13 cellular contexts compared by ENCODE assay signal in the genomic region with DNA sequence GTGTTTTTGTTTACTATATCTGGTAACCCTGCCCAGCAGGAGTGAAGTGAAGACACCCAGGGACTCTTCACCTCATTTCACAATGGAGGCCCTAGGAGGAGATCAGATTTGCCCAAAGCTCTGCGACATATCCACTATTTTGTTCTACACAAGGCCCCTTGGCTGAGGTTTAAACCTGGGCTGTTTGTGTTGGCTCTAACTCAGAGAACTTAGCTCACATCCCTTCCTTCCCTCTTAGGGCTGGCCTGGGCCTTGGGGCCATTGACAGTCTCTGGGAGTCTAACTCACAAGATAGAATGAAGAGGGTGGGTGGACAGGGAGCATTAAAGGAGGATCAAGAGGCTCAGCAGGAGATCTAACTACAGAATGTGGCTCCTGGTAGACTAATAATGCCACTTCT. TPM values are rescaled to one million over a fixed set of nuclear protein-coding genes. Genes with fewer than 3 reads are reported as not detected.
DNase-seq lines count a peak whose midpoint lies in the region; ATAC-seq and TF ChIP-seq lines count a peak whose summit lies in the region.
"Had no signal": no experiment of that assay in that cellular context is flagged by ENCODE, and none has a peak within 500 bp of the region (broad histone marks: within the 10 kb centered on the region; RNA-seq: fewer than 3 reads in every experiment).

No MANE protein-coding gene starts in this region.

- H2AK5ac ChIP-seq in mesendoderm (ENCODE audit: low read length) = no peak overlapping the region

- no peak overlapping the region for H3K4me3 Mint-ChIP-seq in CD8-positive, alpha-beta memory T cell
- H3K4me3 Mint-ChIP-seq: activated B cell treated with CpG ODN at 0.5 μM for 24 hours had no signal

- no peak overlapping the region for H2BK5ac ChIP-seq in mesendoderm (ENCODE audit: low read length)

- peaks cover 5 to 11% of the 10 kb centered on the region in 2 donors for H3K27me3 Mint-ChIP-seq in CD8-positive, alpha-beta memory T cell

- H3K79me1 ChIP-seq in mesendoderm (ENCODE audit: low read length) = no peaks in the 10 kb centered on the region

- no peak for ATAC-seq in thoracic aorta (ENCODE audit: insufficient number of reproducible peaks, low FRiP score, low read depth)
- no peak for ATAC-seq in HG02642 (IDR thresholded peaks at IDR 0.05; ENCODE audit: poor library complexity, unreplicated experiment)

- H3K23ac ChIP-seq in mesendoderm (ENCODE audit: low read length) = no peak overlapping the region

- H3K4me2 ChIP-seq in OCI-LY3 (ENCODE audit: low read length) = no peak overlapping the region
- no peak overlapping the region for H3K4me2 ChIP-seq in mesendoderm (ENCODE audit: low read length)

- H3K4me3 ChIP-seq in OCI-LY3 (ENCODE audit: low read length) (no peak overlapping the region), mesendoderm (ENCODE audit: low read length) (no peak overlapping the region), thoracic aorta (no peak overlapping the region)
- H3K4me3 ChIP-seq in CD8-positive, alpha-beta memory T cell (ENCODE audit: low read length) = no peak overlapping the region

- H3K9me3 ChIP-seq in OCI-LY3 (ENCODE audit: insufficient read depth, low read length) = no peaks in the 10 kb centered on the region
- no peaks in the 10 kb centered on the region for H3K9me3 ChIP-seq in thoracic aorta
- H3K9me3 ChIP-seq in CD8-positive, alpha-beta memory T cell (ENCODE audit: low read length) = no peaks in the 10 kb centered on the region
- H3K9me3 ChIP-seq: Caco-2 had no signal

- CTCF ChIA-PET in CD8-positive, alpha-beta memory T cell (lab: Charles Lee) = no interaction called here

- H3K4me1 ChIP-seq in OCI-LY3 (ENCODE audit: low read length) (no peaks in the 10 kb centered on the region), mesendoderm (ENCODE audit: control insufficient read depth, low read depth, low read length) (no peaks in the 10 kb centered on the region), thoracic aorta (ENCODE audit: control insufficient read depth in 1 of 2, low read depth in 2 of 2) (peaks cover 4 to 16% of the 10 kb centered on the region in 2 donors)
- no peaks in the 10 kb centered on the region for H3K4me1 ChIP-seq in CD8-positive, alpha-beta memory T cell (ENCODE audit: insufficient read depth, low read length)
- H3K4me1 ChIP-seq: Caco-2, foreskin keratinocyte had no signal

- DNase-seq in epidermal melanocyte (ENCODE audit: insufficient read length, low spot score) (peak; percentile 3), mesendoderm (no peak), thoracic aorta (ENCODE audit: low spot score) (no peak)
- DNase-seq in stimulated activated CD4-positive, alpha-beta T cell treated with anti-CD3 and anti-CD28 coated beads, Interleukin-2, amount 100 ng/mL, for 48 hours = no peak
- no peak for DNase-seq in activated CD8-positive, alpha-beta memory T cell treated with anti-CD3 and anti-CD28 coated beads for 24 hours
- no peak for DNase-seq in CD8-positive, alpha-beta memory T cell
- DNase-seq: activated B cell treated with CpG ODN at 0.5 μM for 24 hours had no signal

- H4K8ac ChIP-seq in mesendoderm (ENCODE audit: low read depth, low read length) = no peak overlapping the region

- H3K27ac Mint-ChIP-seq in CD8-positive, alpha-beta memory T cell = no peak overlapping the region
- H3K27ac Mint-ChIP-seq: activated B cell treated with CpG ODN at 0.5 μM for 24 hours had no signal

- POLR2A ChIA-PET in CD8-positive, alpha-beta memory T cell (lab: Charles Lee) = no interaction called here

- no peak overlapping the region for H3K27ac ChIP-seq in OCI-LY3 (ENCODE audit: low read length)
- H3K27ac ChIP-seq in mesendoderm (ENCODE audit: low read depth, low read length) = no peak overlapping the region
- H3K27ac ChIP-seq in thoracic aorta = peak overlapping the region; percentile 65 to 74
- no peak overlapping the region for H3K27ac ChIP-seq in CD8-positive, alpha-beta memory T cell (ENCODE audit: low read depth, low read length)
- H3K27ac ChIP-seq: foreskin keratinocyte had no signal

- H3K18ac ChIP-seq in mesendoderm (ENCODE audit: low read length) = no peak overlapping the region

- H3K79me2 ChIP-seq in OCI-LY3 (ENCODE audit: low read length) (no peaks in the 10 kb centered on the region), mesendoderm (ENCODE audit: control insufficient read depth, insufficient read depth, low read length) (no peaks in the 10 kb centered on the region)

- no peak overlapping the region for H4K5ac ChIP-seq in mesendoderm (ENCODE audit: low read length)

- no peaks in the 10 kb centered on the region for H3K4me1 Mint-ChIP-seq in CD8-positive, alpha-beta memory T cell

- no peak overlapping the region for H2BK15ac ChIP-seq in mesendoderm (replicated peaks; ENCODE audit: low read depth)

- H3K56ac ChIP-seq in mesendoderm (ENCODE audit: low read length) = peak overlapping the region; percentile 7

- H3K9me3 Mint-ChIP-seq in CD8-positive, alpha-beta memory T cell = peaks cover 0 to 8% (median 0%) of the 10 kb centered on the region in 5 donors

- no peak for TF ChIP-seq CTCF in OCI-LY3 (IDR thresholded peaks at IDR 0.05; ENCODE audit: low read depth, low read length)
- TF ChIP-seq CTCF in thoracic aorta (IDR thresholded peaks at IDR 0.05) = no peak

- H3K27me3 ChIP-seq in OCI-LY3 (ENCODE audit: low read depth, low read length) (peaks cover 4% of the 10 kb centered on the region; the same call in 1 of the 2 replicates), mesendoderm (ENCODE audit: insufficient read depth, low read length, poor library complexity) (no peaks in the 10 kb centered on the region), thoracic aorta (replicated peaks; ENCODE audit: insufficient read depth) (no peaks in the 10 kb centered on the region)
- no peaks in the 10 kb centered on the region for H3K27me3 ChIP-seq in CD8-positive, alpha-beta memory T cell (ENCODE audit: insufficient read depth, low read length, poor library complexity, severe bottlenecking)
- H3K27me3 ChIP-seq: foreskin keratinocyte had no signal

- no peak overlapping the region for H2BK120ac ChIP-seq in mesendoderm (ENCODE audit: low read depth, low read length)

- H4K20me1 ChIP-seq in OCI-LY3 (ENCODE audit: insufficient read depth, low read length) = no peaks in the 10 kb centered on the region

- no peaks in the 10 kb centered on the region for H3K36me3 Mint-ChIP-seq in CD8-positive, alpha-beta memory T cell

- no CpG with 5 or more reads among the region's 1 CpG for WGBS in mesendoderm (ENCODE audit: extremely low coverage, insufficient coverage, low lambda C conversion rate)

- H3K4ac ChIP-seq in mesendoderm (ENCODE audit: low read depth, low read length) = no peak overlapping the region

- H3K9ac ChIP-seq in OCI-LY3 (ENCODE audit: low read length) = no peak overlapping the region
- H3K9ac ChIP-seq in mesendoderm (ENCODE audit: low read length) = no peak overlapping the region

- peak overlapping the region; percentile 91 for H2AFZ ChIP-seq in OCI-LY3 (ENCODE audit: low read depth, low read length)

- H3K36me3 ChIP-seq in OCI-LY3 (replicated peaks; ENCODE audit: low read depth, low read length) = no peaks in the 10 kb centered on the region
- no peaks in the 10 kb centered on the region for H3K36me3 ChIP-seq in mesendoderm (ENCODE audit: control insufficient read depth, insufficient read depth, low read length)
- H3K36me3 ChIP-seq in thoracic aorta = no peaks in the 10 kb centered on the region
- H3K36me3 ChIP-seq in CD8-positive, alpha-beta memory T cell (ENCODE audit: insufficient read depth, low read length) = no peaks in the 10 kb centered on the region

RNA-seq across cellular contexts. Expression of gene PLA2G3, which starts 8.2 kb away (rescaled TPM):
- 10.6 TPM for polyA plus RNA-seq in mesendoderm (2013, experiment 1 of 2)
- 11.4 TPM for polyA plus RNA-seq in mesendoderm (2013, experiment 2 of 2)
- not detected for total RNA-seq in thoracic aorta
- not detected for total RNA-seq in CD8-positive, alpha-beta memory T cell
- not detected for polyA plus RNA-seq in CD8-positive, alpha-beta memory T cell
- total RNA-seq: activated B cell treated with CpG ODN at 0.5 μM for 24 hours, Caco-2, LHCN-M2, renal cortical epithelial cell had no signal

RNA-seq across cellular contexts. Expression of gene RNF185, which starts 11.5 kb away (rescaled TPM):
- polyA plus RNA-seq in mesendoderm (2013, experiment 1 of 2) = 15.3 TPM
- polyA plus RNA-seq in mesendoderm (2013, experiment 2 of 2) = 14.5 TPM
- total RNA-seq in thoracic aorta = 10 to 100 TPM; 31.3 to 40.2 TPM
- 10 to 100 TPM; 28.1 to 30.5 TPM for total RNA-seq in CD8-positive, alpha-beta memory T cell
- polyA plus RNA-seq in CD8-positive, alpha-beta memory T cell = 23.7 TPM

RNA-seq across cellular contexts. Expression of gene INPP5J, which starts 25.8 kb away (rescaled TPM):
- 4.2 TPM for polyA plus RNA-seq in mesendoderm (2013, experiment 1 of 2)
- 4.1 TPM for polyA plus RNA-seq in mesendoderm (2013, experiment 2 of 2)
- total RNA-seq in thoracic aorta = 1 to 10 TPM; 2.3 to 4.1 TPM
- total RNA-seq in CD8-positive, alpha-beta memory T cell = under 1 TPM in 1 of 2 experiments, not detected in 1; 0.22 TPM
- polyA plus RNA-seq in CD8-positive, alpha-beta memory T cell = not detected

RNA-seq across cellular contexts. Expression of gene SELENOM, which starts 41.1 kb away (rescaled TPM):
- polyA plus RNA-seq in mesendoderm (2013, experiment 1 of 2) = 13.1 TPM
- 13.7 TPM for polyA plus RNA-seq in mesendoderm (2013, experiment 2 of 2)
- 1,000 to 10,000 TPM in 1 of 2 donors, 100 to 1,000 TPM in 1; 453 to 1,695 TPM for total RNA-seq in thoracic aorta
- total RNA-seq in CD8-positive, alpha-beta memory T cell = 10 to 100 TPM; 14.6 to 15.4 TPM
- polyA plus RNA-seq in CD8-positive, alpha-beta memory T cell = 138 TPM

Comparison
In these comparisons a context has a peak if more than half of its experiments do, and no peak if none do; other contexts are left out.
1. H3K27ac ChIP-seq: peak in thoracic aorta (2 of 2); none in OCI-LY3 (single experiment), mesendoderm (single experiment) and CD8-positive, alpha-beta memory T cell (single experiment).